13 cellular contexts compared by ENCODE assay signal in genomic region chr18:46256078-46256477, GRCh38.
DNase-seq lines count a peak whose midpoint lies in the region; TF ChIP-seq lines count a peak whose summit lies in the region.
"Had no signal": no experiment of that assay in that cellular context is flagged by ENCODE, and none has a peak within 500 bp of the region (broad histone marks: within the 10 kb centered on the region; RNA-seq: fewer than 3 reads in every experiment).

No MANE protein-coding gene starts in this region.

- H3K27me3 ChIP-seq in mesenchymal stem cell (ENCODE audit: control insufficient read depth in 1 of 2, insufficient read depth in 1 of 2, low read length in 2 of 2): no peaks in the 10 kb centered on the region

- peak overlapping the region; percentile 59; the same call in 1 of the 2 replicates for H3K27ac Mint-ChIP-seq in HFFc6
- H3K27ac Mint-ChIP-seq in chondrocyte (ENCODE audit: unreplicated experiment): peak overlapping the region; percentile 30
- H3K27ac Mint-ChIP-seq: GM23338 had no signal

- no peak overlapping the region for H2BK15ac ChIP-seq in mesenchymal stem cell (ENCODE audit: low read depth, poor library complexity, severe bottlenecking)

- no peak overlapping the region for H2BK120ac ChIP-seq in mesenchymal stem cell (ENCODE audit: low read depth, low read length)

- no peak overlapping the region for H3K4ac ChIP-seq in mesenchymal stem cell (ENCODE audit: low read depth in 1 of 2, low read length in 2 of 2)

- H3K18ac ChIP-seq in mesenchymal stem cell (ENCODE audit: low read depth in 1 of 2, low read length in 2 of 2): no peak overlapping the region

- H2BK12ac ChIP-seq in mesenchymal stem cell (ENCODE audit: low read length in 2 of 2): no peak overlapping the region

- no peak for DNase-seq in HFFc6
- no peak for DNase-seq in chondrocyte (ENCODE audit: low spot score)
- no peak for DNase-seq in mesenchymal stem cell
- DNase-seq in DMS114 treated with DMSO at 0.1 percent for 48 hours (lab: John Stamatoyannopoulos, UW; ENCODE audit: unreplicated experiment): no peak
- no peak for DNase-seq in DMS153 treated with DMSO at 0.1 percent for 48 hours (lab: John Stamatoyannopoulos, UW; ENCODE audit: unreplicated experiment)
- no peak for DNase-seq in DMS53 treated with DMSO at 0.1 percent for 48 hours (lab: John Stamatoyannopoulos, UW; ENCODE audit: unreplicated experiment)
- DNase-seq: CD4-positive, CD25-positive, alpha-beta regulatory T cell; DMS79 treated with DMSO at 0.1 percent for 48 hours; NCI-H187; NCI-H69; SIG-M5 had no signal

- H3K23ac ChIP-seq in mesenchymal stem cell (ENCODE audit: low read length in 2 of 2): no peak overlapping the region

- no peaks in the 10 kb centered on the region; the same call in 1 of the 2 replicates for H3K27me3 Mint-ChIP-seq in HFFc6 (ENCODE audit: insufficient read depth)
- no peaks in the 10 kb centered on the region for H3K27me3 Mint-ChIP-seq in chondrocyte (ENCODE audit: low read depth)
- H3K27me3 Mint-ChIP-seq: CD4-positive, CD25-positive, alpha-beta regulatory T cell had no signal

- H2AFZ ChIP-seq in mesenchymal stem cell (ENCODE audit: low read depth, low read length): no peak overlapping the region
- H2AFZ ChIP-seq: GM23338 had no signal

- 100% methylated on average over 1 of the region's 1 CpG for WGBS in mesenchymal stem cell

- H2AK5ac ChIP-seq in mesenchymal stem cell (ENCODE audit: low read length, severe bottlenecking): no peak overlapping the region

- H3K36me3 Mint-ChIP-seq in HFFc6 (ENCODE audit: low read depth) (peaks cover 29% of the 10 kb centered on the region), chondrocyte (ENCODE audit: low read depth) (peaks cover 2% of the 10 kb centered on the region)

- no peak overlapping the region for H3K14ac ChIP-seq in mesenchymal stem cell (ENCODE audit: low read length in 2 of 2)

- peaks cover 12% of the 10 kb centered on the region for H3K4me1 ChIP-seq in mesenchymal stem cell (ENCODE audit: control insufficient read depth, insufficient read depth, low read depth, low read length)

- H3K4me2 ChIP-seq in mesenchymal stem cell (ENCODE audit: low read length, poor library complexity, severe bottlenecking): no peak overlapping the region
- H3K4me2 ChIP-seq: GM23338 had no signal

- H3K9me3 Mint-ChIP-seq in HFFc6 (no peaks in the 10 kb centered on the region), chondrocyte (ENCODE audit: low read depth) (no peaks in the 10 kb centered on the region)
- H3K9me3 Mint-ChIP-seq: CD4-positive, CD25-positive, alpha-beta regulatory T cell; GM23338 had no signal

- no peak overlapping the region for H4K91ac ChIP-seq in mesenchymal stem cell (ENCODE audit: low read length)

- peaks cover 4 to 5% of the 10 kb centered on the region in 2 experiments for H3K36me3 ChIP-seq in mesenchymal stem cell (ENCODE audit: control insufficient read depth in 1 of 2, insufficient read depth in 2 of 2, low read depth in 1 of 2, low read length in 2 of 2)

- H4K8ac ChIP-seq in mesenchymal stem cell (ENCODE audit: low read length): no peak overlapping the region

- TF ChIP-seq CTCF in HFFc6 (IDR thresholded peaks at IDR 0.05) (no peak), VCaP (conservative IDR thresholded peaks at IDR 0.05) (no peak), chondrocyte (IDR thresholded peaks at IDR 0.05) (no peak)

- H3K27ac ChIP-seq in VCaP (peak overlapping the region; percentile 77), mesenchymal stem cell (ENCODE audit: low read length, poor library complexity, severe bottlenecking) (peak overlapping the region; percentile 80)

- peaks cover 3% of the 10 kb centered on the region for H3K79me1 ChIP-seq in mesenchymal stem cell (replicated peaks; ENCODE audit: low read length, poor library complexity, severe bottlenecking)

- H3K4me1 Mint-ChIP-seq in HFFc6 (ENCODE audit: low read depth) (peaks cover 74% of the 10 kb centered on the region), chondrocyte (ENCODE audit: low read depth) (peaks cover 50% of the 10 kb centered on the region)

- H3K4me3 ChIP-seq in mesenchymal stem cell (ENCODE audit: insufficient read depth in 1 of 2, low read depth in 1 of 2, low read length in 2 of 2): no peak overlapping the region
- H3K4me3 ChIP-seq: GM23338 had no signal

- H3K9ac ChIP-seq in mesenchymal stem cell (ENCODE audit: low read length): no peak overlapping the region

- no peaks in the 10 kb centered on the region for H3K9me3 ChIP-seq in mesenchymal stem cell (ENCODE audit: control insufficient read depth, low read length)

- no peak overlapping the region for H2BK5ac ChIP-seq in mesenchymal stem cell (ENCODE audit: low read depth, low read length, poor library complexity, severe bottlenecking)

- no peak overlapping the region for H3K4me3 Mint-ChIP-seq in HFFc6
- H3K4me3 Mint-ChIP-seq in chondrocyte (ENCODE audit: unreplicated experiment): no peak overlapping the region
- H3K4me3 Mint-ChIP-seq: CD4-positive, CD25-positive, alpha-beta regulatory T cell; GM23338 had no signal
